Comparison of ENCODE assay signal across 35 cellular contexts in genomic region chr14:81138429-81138828, GRCh38.
DNase-seq lines count a peak whose midpoint lies in the region; ATAC-seq, FAIRE-seq and TF ChIP-seq lines count a peak whose summit lies in the region.
"Had no signal": no experiment of that assay in that cellular context is flagged by ENCODE, and none has a peak within 500 bp of the region (broad histone marks: within the 10 kb centered on the region; RNA-seq: fewer than 3 reads in every experiment).

No MANE protein-coding gene starts in this region.

- no peak overlapping the region for H2AFZ ChIP-seq in HepG2 (ENCODE audit: low read length)
- H2AFZ ChIP-seq in neural cell (ENCODE audit: low read depth, low read length), result no peak overlapping the region

- H4K20me1 ChIP-seq in HepG2 (ENCODE audit: insufficient read depth, low read length) (no peaks in the 10 kb centered on the region), neural cell (ENCODE audit: insufficient read depth) (no peaks in the 10 kb centered on the region)
- H4K20me1 ChIP-seq: BLaER1; BLaER1 treated with 17β-estradiol and CSF1 and Interleukin-3, amounts not matched to agents 10 nM and 100 nM had no signal

- H3K9me3 ChIP-seq in HepG2 (ENCODE audit: low read length) (no peaks in the 10 kb centered on the region), right lobe of liver (no peaks in the 10 kb centered on the region), neural cell (ENCODE audit: low read length) (no peaks in the 10 kb centered on the region)
- H3K9me3 ChIP-seq: A549, BE2C, Caco-2 had no signal

- ATAC-seq in HepG2 (no peak), right lobe of liver (no peak), WTC11 (no peak), GM18870 (IDR thresholded peaks at IDR 0.05; ENCODE audit: unreplicated experiment) (no peak)
- ATAC-seq: A549; CD8-positive, alpha-beta T cell had no signal

- no peaks in the 10 kb centered on the region for H3K27me3 ChIP-seq in HepG2 (ENCODE audit: control insufficient read depth in 1 of 2, insufficient read depth in 2 of 2, low read length in 2 of 2)
- no peaks in the 10 kb centered on the region for H3K27me3 ChIP-seq in right lobe of liver
- H3K27me3 ChIP-seq in neural cell (ENCODE audit: insufficient read depth, low read depth, low read length), result no peaks in the 10 kb centered on the region
- H3K27me3 ChIP-seq: BE2C; BLaER1; BLaER1 treated with 17β-estradiol and CSF1 and Interleukin-3, amounts not matched to agents 10 nM and 100 nM had no signal

- H3K79me2 ChIP-seq in HepG2 (ENCODE audit: insufficient read depth, low read length) (no peaks in the 10 kb centered on the region), neural cell (replicated peaks; ENCODE audit: insufficient read depth, low read length) (no peaks in the 10 kb centered on the region)

- POLR2A ChIA-PET in HepG2 (lab: Yijun Ruan, JAX) (no interaction called here), WTC11 (lab: Charles Lee) (no interaction called here)

- no peaks in the 10 kb centered on the region for H3K36me3 Mint-ChIP-seq in WTC11
- H3K36me3 Mint-ChIP-seq: CD4-positive, alpha-beta memory T cell; CD4-positive, CD25-positive, alpha-beta regulatory T cell; CD8-positive, alpha-beta T cell had no signal

- H3K36me3 ChIP-seq in HepG2 (replicated peaks in 1 of 2; ENCODE audit: control insufficient read depth in 1 of 2, insufficient read depth in 2 of 2, low read length in 2 of 2) (no peaks in the 10 kb centered on the region), right lobe of liver (no peaks in the 10 kb centered on the region), neural cell (ENCODE audit: insufficient read depth, low read length) (no peaks in the 10 kb centered on the region)
- H3K36me3 ChIP-seq: BE2C; BLaER1; BLaER1 treated with 17β-estradiol and CSF1 and Interleukin-3, amounts not matched to agents 10 nM and 100 nM had no signal

- TF ChIP-seq RAD21 in HepG2 (CRISPR knock-in tag; IDR thresholded peaks at IDR 0.05), result no peak
- no peak for TF ChIP-seq RAD21 in neural cell (conservative IDR thresholded peaks at IDR 0.05)

- H3K4me3 ChIP-seq in HepG2 (replicated peaks in 1 of 3; ENCODE audit: insufficient read depth in 1 of 3, low read depth in 2 of 3, low read length in 3 of 3) (no peak overlapping the region), right lobe of liver (no peak overlapping the region), neural cell (ENCODE audit: low read length) (no peak overlapping the region)
- H3K4me3 ChIP-seq: A549; BLaER1; BLaER1 treated with 17β-estradiol and CSF1 and Interleukin-3, amounts not matched to agents 10 nM and 100 nM had no signal

- CTCF ChIA-PET in HepG2 (lab: Yijun Ruan, JAX; ENCODE audit: low intra/inter-chr PET ratio, low total read pairs), result no interaction called here
- CTCF ChIA-PET in WTC11 (lab: Charles Lee), result interaction anchor here (1.2 kb wide), 1 partner anchor 25 kb away, joined by 4 read pairs; no protein-coding TSS in a partner anchor

- BruUV-seq in HepG2 (replicated peaks; lab: Mats Ljungman, UMichigan), result no TSS peak

- WGBS in HepG2 (ENCODE audit: low lambda C conversion rate), result 64% methylated on average over 6 of the region's 6 CpGs
- WGBS in right lobe of liver (ENCODE audit: insufficient coverage, low coverage, low lambda C conversion rate, missing lambda C conversion rate), result 72% methylated on average over 3 of the region's 6 CpGs

- TF ChIP-seq POLR2A in HepG2 (IDR thresholded peaks at IDR 0.05; ENCODE audit: insufficient read depth in 1 of 2, low read depth in 2 of 2, low read length in 2 of 2) (no peak), right lobe of liver (IDR thresholded peaks at IDR 0.05) (no peak)

- in situ Hi-C loops in HepG2 (cut with HindIII; ENCODE audit: extremely low pct_ligation_motif_present, low pct_unique_long_range_greater_than_20kb), result no loop called here

- FAIRE-seq in HepG2 (lab: Jason Lieb, UNC), result no peak
- FAIRE-seq: A204.1, A549, D721Med had no signal

- no peak overlapping the region for H3K4me3 Mint-ChIP-seq in WTC11
- H3K4me3 Mint-ChIP-seq: B cell; CD14-positive monocyte; CD4-positive, alpha-beta memory T cell; CD4-positive, alpha-beta T cell; CD4-positive, CD25-positive, alpha-beta regulatory T cell; CD8-positive, alpha-beta memory T cell; CD8-positive, alpha-beta T cell had no signal

- H3K9ac ChIP-seq in HepG2 (ENCODE audit: insufficient read depth, low read depth, low read length) (no peak overlapping the region), neural cell (ENCODE audit: low read length) (no peak overlapping the region)
- H3K9ac ChIP-seq: BLaER1; BLaER1 treated with 17β-estradiol and CSF1 and Interleukin-3, amounts not matched to agents 10 nM and 100 nM had no signal

- H3K4me1 ChIP-seq in HepG2 (ENCODE audit: insufficient read depth, low read length) (peaks cover 10% of the 10 kb centered on the region; the same call in 1 of the 2 replicates), right lobe of liver (no peaks in the 10 kb centered on the region)
- H3K4me1 ChIP-seq: A549, BLaER1, Caco-2 had no signal

- H3K27ac Mint-ChIP-seq in WTC11, result no peak overlapping the region
- H3K27ac Mint-ChIP-seq: B cell; CD14-positive monocyte; CD4-positive, alpha-beta memory T cell; CD4-positive, alpha-beta T cell; CD8-positive, alpha-beta memory T cell; CD8-positive, alpha-beta T cell had no signal

- no peaks in the 10 kb centered on the region for H3K9me2 ChIP-seq in neural cell (ENCODE audit: insufficient read depth, low read length)

- TF ChIP-seq CTCF in HepG2 (CRISPR knock-in tag; IDR thresholded peaks at IDR 0.05) (no peak), right lobe of liver (IDR thresholded peaks at IDR 0.05) (no peak), WTC11 (IDR thresholded peaks at IDR 0.05) (no peak), neural cell (IDR thresholded peaks at IDR 0.05; ENCODE audit: poor library complexity, severe bottlenecking) (no peak)

- DNase-seq in HepG2 (ENCODE audit: low spot score) (no peak), right lobe of liver (no peak), WTC11 (ENCODE audit: low spot score) (no peak), amniotic stem cell (lab: John Stamatoyannopoulos, UW) (no peak)
- DNase-seq: 8988T; ACHN; AML-193; BE2C; C1 segment of cervical spinal cord; Caco-2; Calu3; CD4-positive, alpha-beta memory T cell; CD4-positive, alpha-beta T cell; CD4-positive, CD25-positive, alpha-beta regulatory T cell; CD8-positive, alpha-beta memory T cell; CD8-positive, alpha-beta T cell; COR-L47; DMS 273 treated with DMSO at 0.1 percent for 48 hours; DMS153; DMS53; DMS79; DMS79 treated with DMSO at 0.1 percent for 48 hours; DND-41; EL had no signal

- no peaks in the 10 kb centered on the region for H3F3A ChIP-seq in neural cell (ENCODE audit: insufficient read depth, low read length, poor library complexity, severe bottlenecking)

- H3K4me2 ChIP-seq in HepG2 (ENCODE audit: low read depth, low read length), result no peak overlapping the region
- no peak overlapping the region for H3K4me2 ChIP-seq in neural cell (ENCODE audit: low read length)
- H3K4me2 ChIP-seq: A549; BLaER1; BLaER1 treated with 17β-estradiol and CSF1 and Interleukin-3, amounts not matched to agents 10 nM and 100 nM had no signal

- H3K27ac ChIP-seq in HepG2 (ENCODE audit: extremely low read length, insufficient read depth, low read length) (no peak overlapping the region), right lobe of liver (no peak overlapping the region), neural cell (ENCODE audit: low read length) (peak overlapping the region; percentile 64)
- H3K27ac ChIP-seq: 22Rv1; A549; BLaER1; BLaER1 treated with 17β-estradiol and CSF1 and Interleukin-3, amounts not matched to agents 10 nM and 100 nM; C4-2B had no signal

- intact Hi-C loops in HepG2 (cut with micrococcal nuclease; ENCODE audit: unreplicated experiment), result no loop called here
- intact Hi-C loops in right lobe of liver (cut with DNase I), result no loop called here

- no peaks in the 10 kb centered on the region for H3K27me3 Mint-ChIP-seq in WTC11 (ENCODE audit: low read depth)
- H3K27me3 Mint-ChIP-seq: B cell; CD4-positive, alpha-beta memory T cell; CD4-positive, alpha-beta T cell; CD4-positive, CD25-positive, alpha-beta regulatory T cell; CD8-positive, alpha-beta memory T cell had no signal

- TF ChIP-seq EP300 in HepG2 (IDR thresholded peaks at IDR 0.05; ENCODE audit: low read depth in 2 of 2, low read length in 2 of 2) (no peak), HepG2 (CRISPR knock-in tag; IDR thresholded peaks at IDR 0.05; ENCODE audit: borderline replicate concordance) (no peak), neural cell (conservative IDR thresholded peaks at IDR 0.05; ENCODE audit: poor library complexity, severe bottlenecking) (no peak)

- no peaks in the 10 kb centered on the region for H3K9me3 Mint-ChIP-seq in WTC11
- H3K9me3 Mint-ChIP-seq: CD4-positive, alpha-beta memory T cell; CD4-positive, alpha-beta T cell; CD8-positive, alpha-beta memory T cell; CD8-positive, alpha-beta T cell had no signal

- no peaks in the 10 kb centered on the region for H3K4me1 Mint-ChIP-seq in WTC11
- H3K4me1 Mint-ChIP-seq: B cell; CD4-positive, alpha-beta memory T cell; CD4-positive, CD25-positive, alpha-beta regulatory T cell; CD8-positive, alpha-beta memory T cell had no signal

TF ChIP-seq in HepG2, 621 proteins besides CTCF, POLR2A, EP300 and RAD21 (continues in another document):
- no peak for TF ChIP-seq RBM22 (optimal IDR thresholded peaks at IDR 0.05; ENCODE audit: low read length)
- TF ChIP-seq HES4 (CRISPR knock-in tag; IDR thresholded peaks at IDR 0.05; ENCODE audit: borderline replicate concordance), result no peak
- TF ChIP-seq ZNF230 (CRISPR knock-in tag; IDR thresholded peaks at IDR 0.05), result no peak
- no peak for TF ChIP-seq HDAC2 (CRISPR knock-in tag; IDR thresholded peaks at IDR 0.05)
- TF ChIP-seq SMAD1 (CRISPR knock-in tag; IDR thresholded peaks at IDR 0.05; ENCODE audit: borderline replicate concordance, low read depth), result no peak

TF ChIP-seq in WTC11, 78 proteins besides CTCF, POLR2A, EP300 and RAD21:
- TF ChIP-seq HMGA2 (CRISPR knock-in tag; IDR thresholded peaks at IDR 0.05) (peak; percentile 33; the same call in 1 of the 2 replicates), GABPB1 (CRISPR knock-in tag; IDR thresholded peaks at IDR 0.05) (no peak)

TF ChIP-seq in neural cell, 6 proteins besides CTCF, POLR2A, EP300 and RAD21 (continues in another document):
- TF ChIP-seq POLR2AphosphoS5 (IDR thresholded peaks at IDR 0.05), result no peak
